In genomic region chr1:15908597-15908996, GRCh38 we compare ENCODE assay signal across 27 cellular contexts.
"Had no signal": no experiment of that assay in that cellular context is flagged by ENCODE, and none has a peak within 500 bp of the region (broad histone marks: within the 10 kb centered on the region; RNA-seq: fewer than 3 reads in every experiment).

No MANE protein-coding gene starts in this region.

- H3K27me3 Mint-ChIP-seq: progenitor cell of endocrine pancreas; stimulated activated naive B cell treated with anti-CD40 and anti-IgM and Interleukin-4, amounts not matched to agents 10 μg/mL and 1 μg/mL and 100 μg/mL, for 72 hours; stimulated activated naive CD8-positive, alpha-beta T cell treated with anti-CD3 and anti-CD28 coated beads, Interleukin-15, Interleukin-2, amounts not matched to agents 100 ng/mL and 50 ng/mL, for 24 hours had no signal

- H3K36me3 Mint-ChIP-seq: natural killer cell had no signal

- H3K4me1 Mint-ChIP-seq: natural killer cell; nephron; neural progenitor cell; stimulated activated effector memory CD8-positive, alpha-beta T cell treated with anti-CD3 and anti-CD28 coated beads, Interleukin-12 subunit alpha, Interleukin-12 subunit beta, amount 100 ng/mL, for 72 hours had no signal

- DNase-seq: natural killer cell; occipital lobe; ovary; posterior cingulate gyrus; psoas muscle; right cardiac atrium; right lobe of liver; sigmoid colon; small intestine; stimulated activated CD4-positive, alpha-beta T cell treated with anti-CD3 and anti-CD28 coated beads, Interleukin-15, amount 100 ng/mL, for 24 hours; stimulated activated CD4-positive, alpha-beta T cell treated with anti-CD3 and anti-CD28 coated beads, Interleukin-2, amount 100 ng/mL, for 24 hours; stimulated activated CD4-positive, alpha-beta T cell treated with anti-CD3 and anti-CD28 coated beads, Interleukin-2, amount 100 ng/mL, for 48 hours; stimulated activated CD4-positive, alpha-beta T cell treated with anti-CD3 and anti-CD28 coated beads, Interleukin-4, amount 100 ng/mL, for 24 hours; stimulated activated naive B cell treated with anti-CD40 and anti-IgM and Interleukin-4, amounts not matched to agents 10 μg/mL and 1 μg/mL and 100 μg/mL, for 72 hours; stimulated activated naive CD4-positive, alpha-beta T cell treated with Interleukin-2 at 50 U/mL for 16 hours; stomach; thyroid gland; trophoblast cell; upper lobe of left lung had no signal

- H3K27me3 ChIP-seq: neural progenitor cell, ovary, right lobe of liver, sigmoid colon, stomach, thyroid gland, tibial nerve, upper lobe of left lung had no signal

- H3K4me1 ChIP-seq: neural progenitor cell, parathyroid adenoma, right lobe of liver had no signal

- H3K9me3 ChIP-seq: ovary, psoas muscle, right lobe of liver, sigmoid colon, stomach, thoracic aorta, thyroid gland, tibial nerve, upper lobe of left lung had no signal

- H3K4me3 Mint-ChIP-seq: natural killer cell; nephron; neural progenitor cell; stimulated activated effector memory CD8-positive, alpha-beta T cell treated with anti-CD3 and anti-CD28 coated beads, Interleukin-12 subunit alpha, Interleukin-12 subunit beta, amount 100 ng/mL, for 72 hours; stimulated activated naive B cell treated with anti-CD40 and anti-IgM and Interleukin-4, amounts not matched to agents 10 μg/mL and 1 μg/mL and 100 μg/mL, for 72 hours; stimulated activated naive CD8-positive, alpha-beta T cell treated with anti-CD3 and anti-CD28 coated beads, Interleukin-15, Interleukin-2, amounts not matched to agents 100 ng/mL and 50 ng/mL, for 24 hours had no signal

- H3K4me3 ChIP-seq: neural progenitor cell, ovary, psoas muscle, right lobe of liver, sigmoid colon, stomach, thoracic aorta, thyroid gland, tibial nerve, upper lobe of left lung had no signal

- H3K9ac ChIP-seq: neural progenitor cell, parathyroid adenoma had no signal

- H3K4me2 ChIP-seq: neural progenitor cell had no signal

- ATAC-seq: natural killer cell; psoas muscle; right cardiac atrium; right lobe of liver; stimulated activated effector memory CD8-positive, alpha-beta T cell treated with anti-CD3 and anti-CD28 coated beads, Interleukin-12 subunit alpha, Interleukin-12 subunit beta, amount 100 ng/mL, for 72 hours; stimulated activated naive B cell treated with anti-CD40 and anti-IgM and Interleukin-4, amounts not matched to agents 10 μg/mL and 1 μg/mL and 100 μg/mL, for 72 hours had no signal

- H2AFZ ChIP-seq: neural progenitor cell, parathyroid adenoma had no signal

- H3K27ac Mint-ChIP-seq: natural killer cell; nephron; neural progenitor cell; progenitor cell of endocrine pancreas; stimulated activated effector memory CD8-positive, alpha-beta T cell treated with anti-CD3 and anti-CD28 coated beads, Interleukin-12 subunit alpha, Interleukin-12 subunit beta, amount 100 ng/mL, for 72 hours; stimulated activated naive B cell treated with anti-CD40 and anti-IgM and Interleukin-4, amounts not matched to agents 10 μg/mL and 1 μg/mL and 100 μg/mL, for 72 hours; stimulated activated naive CD8-positive, alpha-beta T cell treated with anti-CD3 and anti-CD28 coated beads, Interleukin-15, Interleukin-2, amounts not matched to agents 100 ng/mL and 50 ng/mL, for 24 hours had no signal

- H3K27ac ChIP-seq: neural progenitor cell, ovary, parathyroid adenoma, psoas muscle, right lobe of liver, sigmoid colon, stomach, thoracic aorta, thyroid gland, tibial nerve, upper lobe of left lung had no signal
